In the genomic region with DNA sequence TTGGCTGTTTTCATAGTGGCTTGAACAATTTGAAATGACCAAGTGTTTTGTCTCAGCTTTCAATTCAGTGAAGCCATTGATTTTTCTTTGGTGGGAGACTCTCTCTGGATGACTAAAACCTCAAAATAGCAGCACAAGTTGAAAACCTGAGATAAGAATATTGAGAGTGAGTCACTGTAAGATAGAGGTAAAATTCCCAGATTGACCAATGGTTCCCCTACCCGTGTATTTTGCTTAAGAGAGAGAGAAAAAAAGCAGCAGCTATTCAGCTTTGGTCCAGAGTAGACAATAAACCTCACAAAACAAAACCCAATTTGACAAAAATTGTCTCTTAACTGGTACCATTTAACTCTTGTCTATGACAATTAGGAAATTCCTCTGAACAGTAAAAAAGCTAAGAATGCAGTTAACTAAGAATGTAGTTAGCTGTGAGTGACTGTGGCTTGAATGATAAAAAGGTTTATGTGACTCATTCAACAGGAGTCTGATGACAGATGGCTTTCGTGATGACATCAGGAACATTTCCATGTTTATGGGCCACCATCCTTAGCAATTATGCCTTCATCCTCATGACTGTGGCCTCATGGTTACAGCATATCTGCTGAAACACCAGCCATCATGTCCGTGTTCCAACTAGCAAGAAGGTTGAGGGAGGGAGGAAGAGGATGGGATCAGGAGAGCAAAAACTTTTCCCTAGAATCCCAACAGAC, we compare ENCODE assay signal across 13 cellular contexts.
A peak's percentile ranks its signal among the peaks of the same experiment; 100 is the strongest.
DNase-seq lines count a peak whose midpoint lies in the region; ATAC-seq and TF ChIP-seq lines count a peak whose summit lies in the region.
"Had no signal": no experiment of that assay in that cellular context is flagged by ENCODE, and none has a peak within 500 bp of the region (broad histone marks: within the 10 kb centered on the region; RNA-seq: fewer than 3 reads in every experiment).

No MANE protein-coding gene starts in this region.

- no peak overlapping the region for H3K4me3 ChIP-seq in cardiac muscle cell
- no peak overlapping the region for H3K4me3 ChIP-seq in right cardiac atrium (ENCODE audit: low read length)
- no peak overlapping the region for H3K4me3 ChIP-seq in fibroblast of villous mesenchyme (ENCODE audit: low read depth, low read length)
- no peak overlapping the region for H3K4me3 ChIP-seq in smooth muscle cell
- H3K4me3 ChIP-seq: A549 had no signal

- ATAC-seq in right cardiac atrium, result no peak
- ATAC-seq in GM18517 (IDR thresholded peaks at IDR 0.05; ENCODE audit: unreplicated experiment), result no peak
- no peak for ATAC-seq in naive thymus-derived CD8-positive, alpha-beta T cell
- ATAC-seq: A549 had no signal

- WGBS in right cardiac atrium, result 75% methylated on average over 3 of the region's 3 CpGs
- WGBS in smooth muscle cell (ENCODE audit: low lambda C conversion rate), result 4% methylated on average over 3 of the region's 3 CpGs

- peaks cover 0 to 3% (median 0%) of the 10 kb centered on the region in 5 donors for H3K27me3 Mint-ChIP-seq in naive thymus-derived CD8-positive, alpha-beta T cell

- peak overlapping the region; percentile 62 for H2AFZ ChIP-seq in smooth muscle cell (ENCODE audit: low read depth)
- H2AFZ ChIP-seq: parathyroid adenoma had no signal

- peaks cover 6% of the 10 kb centered on the region for H3K4me1 ChIP-seq in cardiac muscle cell (ENCODE audit: low read depth)
- H3K4me1 ChIP-seq in right cardiac atrium (ENCODE audit: control insufficient read depth, insufficient read depth, low read length), result no peaks in the 10 kb centered on the region
- H3K4me1 ChIP-seq in smooth muscle cell (ENCODE audit: low read depth), result peaks cover 7% of the 10 kb centered on the region
- H3K4me1 ChIP-seq: A549, parathyroid adenoma had no signal

- no peaks in the 10 kb centered on the region for H3K4me1 Mint-ChIP-seq in naive thymus-derived CD8-positive, alpha-beta T cell

- peak overlapping the region; percentile 53 for H3K27ac ChIP-seq in cardiac muscle cell
- no peak overlapping the region for H3K27ac ChIP-seq in right cardiac atrium (ENCODE audit: low read length)
- H3K27ac ChIP-seq in smooth muscle cell (ENCODE audit: low read depth), result peak overlapping the region; percentile 90
- H3K27ac ChIP-seq: A549, KMS-11, parathyroid adenoma had no signal

- DNase-seq in cardiac muscle cell (ENCODE audit: low read depth in 1 of 2, low spot score in 1 of 2) (peak in 1 of 2 donors; percentile 20), right cardiac atrium (no peak), RKO (ENCODE audit: low spot score) (peak; percentile 58), fibroblast of villous mesenchyme (ENCODE audit: low read depth) (peak; percentile 30), smooth muscle cell (lab: John Stamatoyannopoulos, UW; ENCODE audit: unreplicated experiment) (no peak), NCI-H2107 (lab: John Stamatoyannopoulos, UW) (no peak)
- no peak for DNase-seq in naive thymus-derived CD8-positive, alpha-beta T cell
- DNase-seq: activated CD4-positive, alpha-beta T cell treated with anti-CD3 and anti-CD28 coated beads, Interleukin-2, amount 50 U/mL, for 1 hour had no signal

- H3K4me2 ChIP-seq in smooth muscle cell, result peak overlapping the region; percentile 51
- H3K4me2 ChIP-seq: A549, KMS-11 had no signal

- no peaks in the 10 kb centered on the region for H4K20me1 ChIP-seq in smooth muscle cell (ENCODE audit: low read depth)

- H3K79me2 ChIP-seq in smooth muscle cell (ENCODE audit: low read depth), result no peaks in the 10 kb centered on the region
- H3K79me2 ChIP-seq: parathyroid adenoma had no signal

- no peaks in the 10 kb centered on the region for H3K36me3 Mint-ChIP-seq in naive thymus-derived CD8-positive, alpha-beta T cell
- H3K36me3 Mint-ChIP-seq: brain had no signal

- H3K9ac ChIP-seq in smooth muscle cell (ENCODE audit: low read depth), result peak overlapping the region; percentile 73
- H3K9ac ChIP-seq: KMS-11, parathyroid adenoma had no signal

- no peaks in the 10 kb centered on the region for H3F3A ChIP-seq in smooth muscle cell (ENCODE audit: low read depth)

- no peaks in the 10 kb centered on the region for H3K36me3 ChIP-seq in cardiac muscle cell
- no peaks in the 10 kb centered on the region for H3K36me3 ChIP-seq in smooth muscle cell (ENCODE audit: low read depth)

- POLR2A ChIA-PET in naive thymus-derived CD8-positive, alpha-beta T cell (lab: Charles Lee), result no interaction called here

- H3K9me3 Mint-ChIP-seq in naive thymus-derived CD8-positive, alpha-beta T cell, result peaks cover 0 to 11% (median 3%) of the 10 kb centered on the region in 9 donors

- H3K4me3 Mint-ChIP-seq in naive thymus-derived CD8-positive, alpha-beta T cell, result no peak overlapping the region
- H3K4me3 Mint-ChIP-seq: brain had no signal

- TF ChIP-seq CTCF in cardiac muscle cell (IDR thresholded peaks at IDR 0.05; ENCODE audit: low read depth, low read length) (no peak), fibroblast of villous mesenchyme (IDR thresholded peaks at IDR 0.05; ENCODE audit: insufficient read depth, low read depth, low read length) (no peak), smooth muscle cell (IDR thresholded peaks at IDR 0.05; ENCODE audit: borderline replicate concordance, insufficient read depth, poor library complexity, severe bottlenecking) (no peak)

- H3K27me3 ChIP-seq in cardiac muscle cell (no peaks in the 10 kb centered on the region), right cardiac atrium (ENCODE audit: control insufficient read depth, insufficient read depth) (no peaks in the 10 kb centered on the region), smooth muscle cell (ENCODE audit: low read depth) (no peaks in the 10 kb centered on the region)

- intact Hi-C loops in right cardiac atrium (cut with DNase I), result no loop called here

- no peaks in the 10 kb centered on the region for H3K9me3 ChIP-seq in cardiac muscle cell (ENCODE audit: low read depth)
- H3K9me3 ChIP-seq in right cardiac atrium (ENCODE audit: control insufficient read depth, low read length), result no peaks in the 10 kb centered on the region
- H3K9me3 ChIP-seq in smooth muscle cell (replicated peaks; ENCODE audit: low read depth), result no peaks in the 10 kb centered on the region
- H3K9me3 ChIP-seq: A549 had no signal

- no peak overlapping the region for H3K27ac Mint-ChIP-seq in naive thymus-derived CD8-positive, alpha-beta T cell
- H3K27ac Mint-ChIP-seq: brain had no signal

Comparison
In these comparisons a context has a peak if more than half of its experiments do, and no peak if none do; other contexts are left out.
1. DNase-seq: peak in RKO (single experiment) and fibroblast of villous mesenchyme (single experiment); none in right cardiac atrium (0 of 3), smooth muscle cell (single experiment), naive thymus-derived CD8-positive, alpha-beta T cell (0 of 10) and NCI-H2107 (single experiment).